8 cellular contexts compared by ENCODE assay signal in genomic region chr19:46303702-46304397, GRCh38. TPM values are rescaled to one million over a fixed set of nuclear protein-coding genes. Genes with fewer than 3 reads are reported as not detected.
DNase-seq lines count a peak whose midpoint lies in the region; ATAC-seq and TF ChIP-seq lines count a peak whose summit lies in the region.

No MANE protein-coding gene starts in this region.

- H3K27ac Mint-ChIP-seq in Caco-2 (ENCODE audit: unreplicated experiment) (peak overlapping the region; percentile 91), nephron (peak overlapping the region; percentile 73 to 96 (median 88))

- POLR2A ChIA-PET in Caco-2 (lab: Charles Lee) (interaction anchor here (0.5 to 0.8 kb wide), 4 partner anchors 11 to 586 kb away, joined by 3 read pairs; no protein-coding TSS in a partner anchor), RWPE1 (lab: Yijun Ruan, JAX; ENCODE audit: low non-redundant PET) (no interaction called here)

- CTCF ChIA-PET in Caco-2 (lab: Charles Lee) (interaction anchor here (0.6 to 0.9 kb wide), 4 partner anchors 21 to 60 kb away, joined by 3 to 4 read pairs (median 4); partner anchors contain the start of gene PPP5C), RWPE1 (lab: Yijun Ruan, JAX) (interaction anchor here (0.9 kb wide), 1 partner anchor 24 kb away, joined by 5 read pairs; no protein-coding TSS in a partner anchor)

- H3K9me3 Mint-ChIP-seq in Caco-2 (ENCODE audit: unreplicated experiment) (peaks cover 24% of the 10 kb centered on the region), nephron (peaks cover 12% of the 10 kb centered on the region)

- TF ChIP-seq CTCF in Caco-2 (IDR thresholded peaks at IDR 0.05; ENCODE audit: insufficient read depth in 1 of 2, low read depth in 1 of 2, low read length in 1 of 2, severe bottlenecking in 1 of 2, unreplicated experiment in 1 of 2) (no peak), RWPE1 (conservative IDR thresholded peaks at IDR 0.05; ENCODE audit: low read depth) (no peak), fibroblast of villous mesenchyme (IDR thresholded peaks at IDR 0.05; ENCODE audit: insufficient read depth, low read depth, low read length) (no peak), nephron (IDR thresholded peaks at IDR 0.05; ENCODE audit: unreplicated experiment in 3 of 3) (no peak)

- intact Hi-C loops in Caco-2 (cut with micrococcal nuclease; ENCODE audit: unreplicated experiment), result loop anchor here (2.0 kb wide), 1 partner anchor 43 kb away; the partner anchor contains the start of gene PPP5C

- H3K4me1 Mint-ChIP-seq in Caco-2 (ENCODE audit: low read depth, unreplicated experiment), result no peaks in the 10 kb centered on the region
- H3K4me1 Mint-ChIP-seq in nephron, result peaks cover 34% of the 10 kb centered on the region

- H3K4me3 Mint-ChIP-seq in Caco-2 (ENCODE audit: unreplicated experiment) (peak overlapping the region; percentile 77), nephron (peak overlapping the region; percentile 30 to 73 (median 61))

- H3K36me3 Mint-ChIP-seq in Caco-2 (ENCODE audit: insufficient read depth, unreplicated experiment), result peaks cover 14% of the 10 kb centered on the region
- peaks cover 44% of the 10 kb centered on the region for H3K36me3 Mint-ChIP-seq in nephron (ENCODE audit: low read depth)

- H3K9me3 ChIP-seq in Caco-2, result peaks cover 8% of the 10 kb centered on the region; the same call in 1 of the 2 replicates

- DNase-seq in Caco-2 (peak; percentile 98), RWPE1 (ENCODE audit: low spot score) (peak; percentile 50), fibroblast of villous mesenchyme (ENCODE audit: low read depth) (peak; percentile 66), A172 (ENCODE audit: low spot score) (no peak), NCI-H446 (lab: John Stamatoyannopoulos, UW) (no peak), epidermal melanocyte (ENCODE audit: insufficient read length, low spot score) (no peak)

- ATAC-seq in GM21367 (IDR thresholded peaks at IDR 0.05; ENCODE audit: unreplicated experiment), result no peak

- no peaks in the 10 kb centered on the region for H3K36me3 ChIP-seq in Caco-2 (ENCODE audit: control insufficient read depth, insufficient read depth, low read length)

- H3K4me1 ChIP-seq in Caco-2, result peaks cover 26% of the 10 kb centered on the region

- no TSS peak for BruUV-seq in Caco-2 (replicated peaks; lab: Mats Ljungman, UMichigan)

- H3K4me3 ChIP-seq in Caco-2 (ENCODE audit: low read depth, low read length), result peak overlapping the region; percentile 52
- no peak overlapping the region for H3K4me3 ChIP-seq in fibroblast of villous mesenchyme (ENCODE audit: low read depth, low read length)

- no peaks in the 10 kb centered on the region; the same call in 1 of the 2 replicates for H3K27me3 ChIP-seq in Caco-2 (replicated peaks; ENCODE audit: control insufficient read depth, insufficient read depth, low read length)

- H3K27me3 Mint-ChIP-seq in Caco-2 (ENCODE audit: insufficient read depth, unreplicated experiment) (no peaks in the 10 kb centered on the region), nephron (ENCODE audit: low read depth) (no peaks in the 10 kb centered on the region)

- peak overlapping the region; percentile 94 for H3K27ac ChIP-seq in RWPE1

RNA-seq across cellular contexts. Expression of gene HIF3A, which starts 7.0 kb away (rescaled TPM):
- total RNA-seq in Caco-2 (2022) (5.2 and 5.4 TPM in 2 replicates), fibroblast of villous mesenchyme (0.43 and 0.64 TPM in 2 replicates)
- total RNA-seq in A172 (2014; rRNA removed; shearing (Covaris generic)), result not detected in 2 replicates

RNA-seq across cellular contexts. Expression of gene PPP5C, which starts 43.0 kb away (rescaled TPM):
- total RNA-seq in Caco-2 (2022) (120 and 130 TPM in 2 replicates), fibroblast of villous mesenchyme (44.9 and 48.3 TPM in 2 replicates)
- total RNA-seq in A172 (2014; rRNA removed; shearing (Covaris generic)), result 40.4 and 53.1 TPM in 2 replicates

Comparison
In these comparisons a context has a peak if more than half of its experiments do, and no peak if none do; other contexts are left out.
1. DNase-seq: peak in Caco-2 (2 of 2), RWPE1 (single experiment) and fibroblast of villous mesenchyme (single experiment); none in A172 (single experiment), NCI-H446 (0 of 2) and epidermal melanocyte (single experiment).